16 cellular contexts compared by ENCODE assay signal in genomic region chr1:29425656-29426055, GRCh38.
DNase-seq lines count a peak whose midpoint lies in the region; ATAC-seq and TF ChIP-seq lines count a peak whose summit lies in the region.
"Had no signal": no experiment of that assay in that cellular context is flagged by ENCODE, and none has a peak within 500 bp of the region (broad histone marks: within the 10 kb centered on the region; RNA-seq: fewer than 3 reads in every experiment).

No MANE protein-coding gene starts in this region.

- H3K9me3 ChIP-seq in right atrium auricular region = peaks cover 0 to 7% of the 10 kb centered on the region in 2 donors
- H3K9me3 ChIP-seq in WERI-Rb-1 (ENCODE audit: severe bottlenecking) = peaks cover 3% of the 10 kb centered on the region
- H3K9me3 ChIP-seq in heart left ventricle = peaks cover 0 to 11% (median 2%) of the 10 kb centered on the region in 12 donors
- peaks cover 0 to 2% of the 10 kb centered on the region in 2 donors for H3K9me3 ChIP-seq in neuronal stem cell (replicated peaks in 1 of 2; ENCODE audit: control insufficient read depth in 2 of 2, insufficient read depth in 1 of 2, low read depth in 1 of 2, low read length in 2 of 2)
- H3K9me3 ChIP-seq: BE2C had no signal

- TF ChIP-seq CTCF in right atrium auricular region (IDR thresholded peaks at IDR 0.05) (no peak), WERI-Rb-1 (IDR thresholded peaks at IDR 0.05; ENCODE audit: low read depth, low read length) (0 out of 2 replicates have a peak, but pooled peaks have one; percentile 17), heart left ventricle (IDR thresholded peaks at IDR 0.05) (no peak)

- ATAC-seq in Right ventricle myocardium superior (ENCODE audit: poor library complexity) (peak; percentile 58), heart left ventricle (peak; percentile 42 to 73 (median 49))
- no peak for ATAC-seq in activated naive CD8-positive, alpha-beta T cell treated with anti-CD3 and anti-CD28 coated beads, Interleukin-2, amount 50 U/mL, for 24 hours
- ATAC-seq: Panc1 had no signal

- no peak overlapping the region for H2BK12ac ChIP-seq in neuronal stem cell (ENCODE audit: low read length)

- H3K4ac ChIP-seq in neuronal stem cell (ENCODE audit: low read length) = no peak overlapping the region

- no peak overlapping the region for H3K23ac ChIP-seq in neuronal stem cell (ENCODE audit: low read depth, low read length, poor library complexity)

- no peak overlapping the region for H3K4me3 Mint-ChIP-seq in activated naive CD4-positive, alpha-beta T cell treated with anti-CD3 and anti-CD28 coated beads for 36 hours
- no peak overlapping the region for H3K4me3 Mint-ChIP-seq in activated naive CD8-positive, alpha-beta T cell treated with anti-CD3 and anti-CD28 coated beads, Interleukin-2, amount 50 U/mL, for 24 hours
- H3K4me3 Mint-ChIP-seq: CD4-positive, alpha-beta memory T cell had no signal

- CTCF ChIA-PET in activated naive CD4-positive, alpha-beta T cell treated with anti-CD3 and anti-CD28 coated beads for 36 hours (lab: Charles Lee) = no interaction called here

- H4K8ac ChIP-seq in neuronal stem cell (ENCODE audit: low read depth, low read length) = no peak overlapping the region

- H3K36me3 ChIP-seq in right atrium auricular region = no peaks in the 10 kb centered on the region
- no peaks in the 10 kb centered on the region for H3K36me3 ChIP-seq in WERI-Rb-1
- no peaks in the 10 kb centered on the region for H3K36me3 ChIP-seq in heart left ventricle
- H3K36me3 ChIP-seq in neuronal stem cell (replicated peaks in 1 of 2; ENCODE audit: control insufficient read depth in 2 of 2, insufficient read depth in 2 of 2, low read length in 2 of 2) = no peaks in the 10 kb centered on the region
- H3K36me3 ChIP-seq: BE2C had no signal

- H3K36me3 Mint-ChIP-seq in activated naive CD4-positive, alpha-beta T cell treated with anti-CD3 and anti-CD28 coated beads for 36 hours (ENCODE audit: low read depth) = no peaks in the 10 kb centered on the region
- no peaks in the 10 kb centered on the region for H3K36me3 Mint-ChIP-seq in activated naive CD8-positive, alpha-beta T cell treated with anti-CD3 and anti-CD28 coated beads, Interleukin-2, amount 50 U/mL, for 24 hours (ENCODE audit: low read depth)
- H3K36me3 Mint-ChIP-seq: CD4-positive, alpha-beta memory T cell had no signal

- H3K27me3 ChIP-seq in right atrium auricular region (no peaks in the 10 kb centered on the region), WERI-Rb-1 (ENCODE audit: insufficient read depth, low read depth, severe bottlenecking) (no peaks in the 10 kb centered on the region), heart left ventricle (peaks cover 0 to 11% (median 0%) of the 10 kb centered on the region in 9 donors), neuronal stem cell (ENCODE audit: control insufficient read depth in 3 of 3, insufficient read depth in 3 of 3, low read depth in 1 of 3, low read length in 3 of 3) (no peaks in the 10 kb centered on the region)
- H3K27me3 ChIP-seq: BE2C had no signal

- no peak overlapping the region for H3K9ac ChIP-seq in neuronal stem cell (ENCODE audit: low read depth, low read length, poor library complexity)

- H3K4me1 Mint-ChIP-seq in activated naive CD4-positive, alpha-beta T cell treated with anti-CD3 and anti-CD28 coated beads for 36 hours (ENCODE audit: low read depth) = no peaks in the 10 kb centered on the region
- no peaks in the 10 kb centered on the region for H3K4me1 Mint-ChIP-seq in activated naive CD8-positive, alpha-beta T cell treated with anti-CD3 and anti-CD28 coated beads, Interleukin-2, amount 50 U/mL, for 24 hours
- H3K4me1 Mint-ChIP-seq: CD4-positive, alpha-beta memory T cell had no signal

- DNase-seq in Right ventricle myocardium superior (no peak), right atrium auricular region (ENCODE audit: low spot score) (no peak), WERI-Rb-1 (peak; percentile 23), heart left ventricle (no peak), neuronal stem cell (ENCODE audit: low spot score) (no peak), NCI-H510A treated with DMSO at 0.1 percent for 48 hours (lab: John Stamatoyannopoulos, UW) (no peak)
- DNase-seq in activated naive CD4-positive, alpha-beta T cell treated with anti-CD3 and anti-CD28 coated beads for 36 hours = no peak
- no peak for DNase-seq in activated naive CD8-positive, alpha-beta T cell treated with anti-CD3 and anti-CD28 coated beads, Interleukin-2, amount 50 U/mL, for 24 hours
- DNase-seq: BE2C; CD4-positive, alpha-beta memory T cell; MV-4-11; NCI-H1436; NCI-H2029 treated with DMSO at 0.1 percent for 48 hours; NCI-H526 treated with DMSO at 0.1 percent for 48 hours; SW 1271 had no signal

- H3K27ac Mint-ChIP-seq in activated naive CD4-positive, alpha-beta T cell treated with anti-CD3 and anti-CD28 coated beads for 36 hours = no peak overlapping the region
- H3K27ac Mint-ChIP-seq in activated naive CD8-positive, alpha-beta T cell treated with anti-CD3 and anti-CD28 coated beads, Interleukin-2, amount 50 U/mL, for 24 hours = no peak overlapping the region
- H3K27ac Mint-ChIP-seq: CD4-positive, alpha-beta memory T cell had no signal

- peak overlapping the region; percentile 18 for H3K18ac ChIP-seq in neuronal stem cell (ENCODE audit: low read length)

- intact Hi-C loops in Right ventricle myocardium superior (cut with DNase I) (no loop called here), heart left ventricle (cut with DNase I) (loop anchor here in 1 of 10 donors (10.0 kb wide), 1 partner anchor 191 kb away; the partner anchor contains the start of genes MECR and PTPRU)
- intact Hi-C loops in activated naive CD4-positive, alpha-beta T cell treated with anti-CD3 and anti-CD28 coated beads for 36 hours (cut with micrococcal nuclease) = no loop called here

- no peak overlapping the region for H3K4me2 ChIP-seq in neuronal stem cell (ENCODE audit: insufficient read depth, low read length, poor library complexity, severe bottlenecking)

- H3K4me3 ChIP-seq in right atrium auricular region = no peak overlapping the region
- no peak overlapping the region for H3K4me3 ChIP-seq in WERI-Rb-1 (ENCODE audit: low read depth, low read length)
- H3K4me3 ChIP-seq in heart left ventricle = no peak overlapping the region
- H3K4me3 ChIP-seq in neuronal stem cell (ENCODE audit: low read length in 2 of 2) = no peak overlapping the region

- H2BK5ac ChIP-seq in neuronal stem cell (ENCODE audit: low read length) = no peak overlapping the region

- peaks cover 0 to 16% of the 10 kb centered on the region in 2 donors for H3K4me1 ChIP-seq in right atrium auricular region
- peaks cover 0 to 9% (median 0%) of the 10 kb centered on the region in 12 donors for H3K4me1 ChIP-seq in heart left ventricle
- no peaks in the 10 kb centered on the region for H3K4me1 ChIP-seq in neuronal stem cell (ENCODE audit: control insufficient read depth in 2 of 2, insufficient read depth in 1 of 2, low read depth in 1 of 2, low read length in 2 of 2)

- H3K27me3 Mint-ChIP-seq in activated naive CD4-positive, alpha-beta T cell treated with anti-CD3 and anti-CD28 coated beads for 36 hours (ENCODE audit: low read depth) = peaks cover 9% of the 10 kb centered on the region
- H3K27me3 Mint-ChIP-seq in activated naive CD8-positive, alpha-beta T cell treated with anti-CD3 and anti-CD28 coated beads, Interleukin-2, amount 50 U/mL, for 24 hours = peaks cover 22% of the 10 kb centered on the region

- H3K14ac ChIP-seq in neuronal stem cell (ENCODE audit: low read length) = no peak overlapping the region

- H2AK5ac ChIP-seq in neuronal stem cell (ENCODE audit: low read depth, low read length) = no peak overlapping the region

- peaks cover 8% of the 10 kb centered on the region for H3K9me3 Mint-ChIP-seq in activated naive CD4-positive, alpha-beta T cell treated with anti-CD3 and anti-CD28 coated beads for 36 hours
- peaks cover 14% of the 10 kb centered on the region for H3K9me3 Mint-ChIP-seq in activated naive CD8-positive, alpha-beta T cell treated with anti-CD3 and anti-CD28 coated beads, Interleukin-2, amount 50 U/mL, for 24 hours

- no peak overlapping the region for H3K27ac ChIP-seq in right atrium auricular region
- no peak overlapping the region for H3K27ac ChIP-seq in WERI-Rb-1
- H3K27ac ChIP-seq in heart left ventricle = no peak overlapping the region
- no peak overlapping the region for H3K27ac ChIP-seq in neuronal stem cell (replicated peaks; ENCODE audit: low read length)

- no peak overlapping the region for H4K91ac ChIP-seq in neuronal stem cell (ENCODE audit: low read depth, low read length, poor library complexity)

- no peak overlapping the region for H2AFZ ChIP-seq in neuronal stem cell (ENCODE audit: low read length)

- no peaks in the 10 kb centered on the region for H3K79me1 ChIP-seq in neuronal stem cell (ENCODE audit: low read depth, low read length)

- TF ChIP-seq POLR2A in heart left ventricle (IDR thresholded peaks at IDR 0.05) = no peak

- no peak overlapping the region for H2BK120ac ChIP-seq in neuronal stem cell (ENCODE audit: low read depth, low read length)

- 81 to 94% (median 90%) methylated on average over 2 of the region's 2 CpGs for WGBS in heart left ventricle, 4 donors
- WGBS in neuronal stem cell (ENCODE audit: extremely low coverage in 2 of 2, insufficient read length in 2 of 2, insufficient replicate concordance in 1 of 2), 2 donors = no CpG with 5 or more reads among the region's 2 CpGs

- H2BK15ac ChIP-seq in neuronal stem cell (ENCODE audit: low read length) = no peak overlapping the region
